16 cellular contexts compared by ENCODE assay signal in genomic region chr2:8413589-8414135, GRCh38.
DNase-seq lines count a peak whose midpoint lies in the region; ATAC-seq and TF ChIP-seq lines count a peak whose summit lies in the region.
"Had no signal": no experiment of that assay in that cellular context is flagged by ENCODE, and none has a peak within 500 bp of the region (broad histone marks: within the 10 kb centered on the region; RNA-seq: fewer than 3 reads in every experiment).

No MANE protein-coding gene starts in this region.

- TF ChIP-seq CTCF in adrenal gland (IDR thresholded peaks at IDR 0.05) (no peak), lung (IDR thresholded peaks at IDR 0.05; ENCODE audit: control extremely low read depth, extremely low read depth) (no peak), uterus (IDR thresholded peaks at IDR 0.05) (no peak)

- WGBS in adrenal gland, 4 donors = 55 to 64% (median 63%) methylated on average over 6 of the region's 6 CpGs
- WGBS in lung, 2 donors = 14 to 45% methylated on average over 6 of the region's 6 CpGs

- H3K4me3 ChIP-seq in adrenal gland = no peak overlapping the region
- no peak overlapping the region for H3K4me3 ChIP-seq in lung
- no peak overlapping the region for H3K4me3 ChIP-seq in uterus
- H3K4me3 ChIP-seq: ovary had no signal

- H3K36me3 ChIP-seq in adrenal gland (replicated peaks in 1 of 2) (no peaks in the 10 kb centered on the region), lung (ENCODE audit: control insufficient read depth in 2 of 2, insufficient read depth in 2 of 2, low read length in 2 of 2) (no peaks in the 10 kb centered on the region), uterus (no peaks in the 10 kb centered on the region)
- H3K36me3 ChIP-seq: ovary, WERI-Rb-1 had no signal

- peak; percentile 27 to 44 for ATAC-seq in left cardiac atrium
- peak; percentile 40 for ATAC-seq in lung (ENCODE audit: insufficient read depth, low FRiP score)
- no peak for ATAC-seq in GM19023 (IDR thresholded peaks at IDR 0.05; ENCODE audit: unreplicated experiment)
- no peak for ATAC-seq in HG02610 (IDR thresholded peaks at IDR 0.05; ENCODE audit: unreplicated experiment)
- no peak for ATAC-seq in esophagus mucosa
- ATAC-seq: PC-3 had no signal

- DNase-seq in left cardiac atrium (no peak), cardiac septum (ENCODE audit: low spot score) (no peak), adrenal gland (peak in 4 of 7 donors; percentile 31 to 67 (median 49)), lung (ENCODE audit: low spot score) (peak; percentile 47), uterus (peak; percentile 34 to 37)
- DNase-seq: ACHN; NCI-H146; NCI-H345; PC-3; stimulated activated CD4-positive, alpha-beta T cell treated with anti-CD3 and anti-CD28 coated beads, Interleukin-15, amount 100 ng/mL, for 24 hours; WERI-Rb-1 had no signal

- no peak for TF ChIP-seq POLR2A in adrenal gland (IDR thresholded peaks at IDR 0.05)
- no peak for TF ChIP-seq POLR2A in uterus (IDR thresholded peaks at IDR 0.05)

- intact Hi-C loops in left cardiac atrium (cut with DNase I) = loop anchor here in 1 of 2 donors (10.0 kb wide), 1 partner anchor 179 kb away; no protein-coding TSS in a partner anchor
- intact Hi-C loops in cardiac septum (cut with DNase I) = no loop called here
- intact Hi-C loops in adrenal gland (cut with DNase I) = no loop called here
- intact Hi-C loops in uterus (cut with DNase I; ENCODE audit: low total_unique reads) = no loop called here

- H3K4me1 ChIP-seq in adrenal gland (replicated peaks in 1 of 2) = peaks cover 11 to 14% of the 10 kb centered on the region in 2 donors
- H3K4me1 ChIP-seq in lung (ENCODE audit: control insufficient read depth in 2 of 2, insufficient read depth in 2 of 2, low read length in 2 of 2) = peaks cover 4 to 6% of the 10 kb centered on the region in 2 donors
- H3K4me1 ChIP-seq in uterus = no peaks in the 10 kb centered on the region

- no peak overlapping the region for H3K27ac ChIP-seq in adrenal gland
- H3K27ac ChIP-seq in lung (ENCODE audit: low read depth in 1 of 2, low read length in 1 of 2) = no peak overlapping the region
- H3K27ac ChIP-seq in uterus = no peak overlapping the region
- H3K27ac ChIP-seq: KMS-11, ovary, WERI-Rb-1 had no signal

- no peaks in the 10 kb centered on the region for H3K27me3 ChIP-seq in adrenal gland
- no peaks in the 10 kb centered on the region for H3K27me3 ChIP-seq in lung (ENCODE audit: control insufficient read depth, insufficient read depth)
- no peaks in the 10 kb centered on the region for H3K27me3 ChIP-seq in uterus
- H3K27me3 ChIP-seq: ovary had no signal

- H3K9me3 ChIP-seq in adrenal gland (replicated peaks in 1 of 3) (no peaks in the 10 kb centered on the region), lung (ENCODE audit: control insufficient read depth in 2 of 2, insufficient read depth in 1 of 2, low read length in 1 of 2) (no peaks in the 10 kb centered on the region), uterus (no peaks in the 10 kb centered on the region)
- H3K9me3 ChIP-seq: ovary had no signal

Comparison
In these comparisons a context has a peak if more than half of its experiments do, and no peak if none do; other contexts are left out.
1. ATAC-seq: peak in left cardiac atrium (2 of 2) and lung (single experiment); none in GM19023 (single experiment), HG02610 (single experiment) and esophagus mucosa (single experiment).
2. DNase-seq: peak in adrenal gland (4 of 7), lung (single experiment) and uterus (2 of 2); none in left cardiac atrium (single experiment) and cardiac septum (single experiment).